Comparison of ENCODE assay signal across 2 cellular contexts in the genomic region with DNA sequence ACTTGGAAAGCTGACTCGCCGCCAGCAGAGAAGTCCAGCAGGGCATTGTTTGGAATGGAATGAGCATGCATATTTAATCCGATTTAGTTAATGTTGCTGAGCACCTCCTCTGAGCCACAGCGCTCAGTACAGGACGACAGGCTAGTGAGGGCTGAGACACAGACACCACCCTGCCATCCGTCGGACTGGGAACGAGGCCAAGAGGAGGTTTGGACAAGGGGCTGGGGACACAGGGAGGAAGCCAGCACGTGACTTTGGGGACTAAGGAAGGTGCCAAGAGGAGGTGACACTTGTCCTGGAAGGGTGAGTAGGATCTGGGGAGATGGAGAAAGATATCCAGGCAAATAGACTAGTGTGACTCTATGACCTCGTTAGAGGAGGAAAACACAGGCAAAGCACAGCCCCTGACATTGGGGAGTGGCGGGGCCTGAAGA.
TF ChIP-seq lines count a peak whose summit lies in the region.

No MANE protein-coding gene starts in this region.

TF ChIP-seq in GM23338, 12 proteins besides CTCF, POLR2A, EP300 and RAD21 (continues in another document):
- TF ChIP-seq, protein P1, sequence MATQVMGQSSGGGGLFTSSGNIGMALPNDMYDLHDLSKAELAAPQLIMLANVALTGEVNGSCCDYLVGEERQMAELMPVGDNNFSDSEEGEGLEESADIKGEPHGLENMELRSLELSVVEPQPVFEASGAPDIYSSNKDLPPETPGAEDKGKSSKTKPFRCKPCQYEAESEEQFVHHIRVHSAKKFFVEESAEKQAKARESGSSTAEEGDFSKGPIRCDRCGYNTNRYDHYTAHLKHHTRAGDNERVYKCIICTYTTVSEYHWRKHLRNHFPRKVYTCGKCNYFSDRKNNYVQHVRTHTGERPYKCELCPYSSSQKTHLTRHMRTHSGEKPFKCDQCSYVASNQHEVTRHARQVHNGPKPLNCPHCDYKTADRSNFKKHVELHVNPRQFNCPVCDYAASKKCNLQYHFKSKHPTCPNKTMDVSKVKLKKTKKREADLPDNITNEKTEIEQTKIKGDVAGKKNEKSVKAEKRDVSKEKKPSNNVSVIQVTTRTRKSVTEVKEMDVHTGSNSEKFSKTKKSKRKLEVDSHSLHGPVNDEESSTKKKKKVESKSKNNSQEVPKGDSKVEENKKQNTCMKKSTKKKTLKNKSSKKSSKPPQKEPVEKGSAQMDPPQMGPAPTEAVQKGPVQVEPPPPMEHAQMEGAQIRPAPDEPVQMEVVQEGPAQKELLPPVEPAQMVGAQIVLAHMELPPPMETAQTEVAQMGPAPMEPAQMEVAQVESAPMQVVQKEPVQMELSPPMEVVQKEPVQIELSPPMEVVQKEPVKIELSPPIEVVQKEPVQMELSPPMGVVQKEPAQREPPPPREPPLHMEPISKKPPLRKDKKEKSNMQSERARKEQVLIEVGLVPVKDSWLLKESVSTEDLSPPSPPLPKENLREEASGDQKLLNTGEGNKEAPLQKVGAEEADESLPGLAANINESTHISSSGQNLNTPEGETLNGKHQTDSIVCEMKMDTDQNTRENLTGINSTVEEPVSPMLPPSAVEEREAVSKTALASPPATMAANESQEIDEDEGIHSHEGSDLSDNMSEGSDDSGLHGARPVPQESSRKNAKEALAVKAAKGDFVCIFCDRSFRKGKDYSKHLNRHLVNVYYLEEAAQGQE (IDR thresholded peaks at IDR 0.05; ENCODE audit: unreplicated experiment) = no peak
- TF ChIP-seq EZH2 (IDR thresholded peaks at IDR 0.05; ENCODE audit: low read depth, unreplicated experiment) (no peak), POLR2AphosphoS5 (IDR thresholded peaks at IDR 0.05; ENCODE audit: low read depth) (no peak), JUNB (IDR thresholded peaks at IDR 0.05; ENCODE audit: unreplicated experiment) (no peak), ZNF331 (CRISPR knock-in tag; IDR thresholded peaks at IDR 0.05; ENCODE audit: low read depth) (no peak), STAT1 (IDR thresholded peaks at IDR 0.05; ENCODE audit: unreplicated experiment) (no peak), ZNF114 (CRISPR knock-in tag; IDR thresholded peaks at IDR 0.05) (no peak), CREB1 (CRISPR knock-in tag; IDR thresholded peaks at IDR 0.05; ENCODE audit: low read depth) (no peak)
- TF ChIP-seq, protein P2, sequence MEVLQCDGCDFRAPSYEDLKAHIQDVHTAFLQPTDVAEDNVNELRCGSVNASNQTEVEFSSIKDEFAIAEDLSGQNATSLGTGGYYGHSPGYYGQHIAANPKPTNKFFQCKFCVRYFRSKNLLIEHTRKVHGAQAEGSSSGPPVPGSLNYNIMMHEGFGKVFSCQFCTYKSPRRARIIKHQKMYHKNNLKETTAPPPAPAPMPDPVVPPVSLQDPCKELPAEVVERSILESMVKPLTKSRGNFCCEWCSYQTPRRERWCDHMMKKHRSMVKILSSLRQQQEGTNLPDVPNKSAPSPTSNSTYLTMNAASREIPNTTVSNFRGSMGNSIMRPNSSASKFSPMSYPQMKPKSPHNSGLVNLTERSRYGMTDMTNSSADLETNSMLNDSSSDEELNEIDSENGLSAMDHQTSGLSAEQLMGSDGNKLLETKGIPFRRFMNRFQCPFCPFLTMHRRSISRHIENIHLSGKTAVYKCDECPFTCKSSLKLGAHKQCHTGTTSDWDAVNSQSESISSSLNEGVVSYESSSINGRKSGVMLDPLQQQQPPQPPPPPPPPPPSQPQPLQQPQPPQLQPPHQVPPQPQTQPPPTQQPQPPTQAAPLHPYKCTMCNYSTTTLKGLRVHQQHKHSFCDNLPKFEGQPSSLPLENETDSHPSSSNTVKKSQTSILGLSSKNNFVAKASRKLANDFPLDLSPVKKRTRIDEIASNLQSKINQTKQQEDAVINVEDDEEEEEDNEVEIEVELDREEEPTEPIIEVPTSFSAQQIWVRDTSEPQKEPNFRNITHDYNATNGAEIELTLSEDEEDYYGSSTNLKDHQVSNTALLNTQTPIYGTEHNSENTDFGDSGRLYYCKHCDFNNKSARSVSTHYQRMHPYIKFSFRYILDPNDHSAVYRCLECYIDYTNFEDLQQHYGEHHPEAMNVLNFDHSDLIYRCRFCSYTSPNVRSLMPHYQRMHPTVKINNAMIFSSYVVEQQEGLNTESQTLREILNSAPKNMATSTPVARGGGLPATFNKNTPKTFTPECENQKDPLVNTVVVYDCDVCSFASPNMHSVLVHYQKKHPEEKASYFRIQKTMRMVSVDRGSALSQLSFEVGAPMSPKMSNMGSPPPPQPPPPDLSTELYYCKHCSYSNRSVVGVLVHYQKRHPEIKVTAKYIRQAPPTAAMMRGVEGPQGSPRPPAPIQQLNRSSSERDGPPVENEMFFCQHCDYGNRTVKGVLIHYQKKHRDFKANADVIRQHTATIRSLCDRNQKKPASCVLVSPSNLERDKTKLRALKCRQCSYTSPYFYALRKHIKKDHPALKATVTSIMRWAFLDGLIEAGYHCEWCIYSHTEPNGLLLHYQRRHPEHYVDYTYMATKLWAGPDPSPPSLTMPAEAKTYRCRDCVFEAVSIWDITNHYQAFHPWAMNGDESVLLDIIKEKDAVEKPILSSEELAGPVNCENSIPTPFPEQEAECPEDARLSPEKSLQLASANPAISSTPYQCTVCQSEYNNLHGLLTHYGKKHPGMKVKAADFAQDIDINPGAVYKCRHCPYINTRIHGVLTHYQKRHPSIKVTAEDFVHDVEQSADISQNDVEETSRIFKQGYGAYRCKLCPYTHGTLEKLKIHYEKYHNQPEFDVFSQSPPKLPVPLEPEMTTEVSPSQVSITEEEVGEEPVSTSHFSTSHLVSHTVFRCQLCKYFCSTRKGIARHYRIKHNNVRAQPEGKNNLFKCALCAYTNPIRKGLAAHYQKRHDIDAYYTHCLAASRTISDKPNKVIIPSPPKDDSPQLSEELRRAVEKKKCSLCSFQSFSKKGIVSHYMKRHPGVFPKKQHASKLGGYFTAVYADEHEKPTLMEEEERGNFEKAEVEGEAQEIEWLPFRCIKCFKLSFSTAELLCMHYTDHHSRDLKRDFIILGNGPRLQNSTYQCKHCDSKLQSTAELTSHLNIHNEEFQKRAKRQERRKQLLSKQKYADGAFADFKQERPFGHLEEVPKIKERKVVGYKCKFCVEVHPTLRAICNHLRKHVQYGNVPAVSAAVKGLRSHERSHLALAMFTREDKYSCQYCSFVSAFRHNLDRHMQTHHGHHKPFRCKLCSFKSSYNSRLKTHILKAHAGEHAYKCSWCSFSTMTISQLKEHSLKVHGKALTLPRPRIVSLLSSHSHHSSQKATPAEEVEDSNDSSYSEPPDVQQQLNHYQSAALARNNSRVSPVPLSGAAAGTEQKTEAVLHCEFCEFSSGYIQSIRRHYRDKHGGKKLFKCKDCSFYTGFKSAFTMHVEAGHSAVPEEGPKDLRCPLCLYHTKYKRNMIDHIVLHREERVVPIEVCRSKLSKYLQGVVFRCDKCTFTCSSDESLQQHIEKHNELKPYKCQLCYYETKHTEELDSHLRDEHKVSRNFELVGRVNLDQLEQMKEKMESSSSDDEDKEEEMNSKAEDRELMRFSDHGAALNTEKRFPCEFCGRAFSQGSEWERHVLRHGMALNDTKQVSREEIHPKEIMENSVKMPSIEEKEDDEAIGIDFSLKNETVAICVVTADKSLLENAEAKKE (CRISPR knock-in tag; IDR thresholded peaks at IDR 0.05) = no peak
- TF ChIP-seq, protein P3, sequence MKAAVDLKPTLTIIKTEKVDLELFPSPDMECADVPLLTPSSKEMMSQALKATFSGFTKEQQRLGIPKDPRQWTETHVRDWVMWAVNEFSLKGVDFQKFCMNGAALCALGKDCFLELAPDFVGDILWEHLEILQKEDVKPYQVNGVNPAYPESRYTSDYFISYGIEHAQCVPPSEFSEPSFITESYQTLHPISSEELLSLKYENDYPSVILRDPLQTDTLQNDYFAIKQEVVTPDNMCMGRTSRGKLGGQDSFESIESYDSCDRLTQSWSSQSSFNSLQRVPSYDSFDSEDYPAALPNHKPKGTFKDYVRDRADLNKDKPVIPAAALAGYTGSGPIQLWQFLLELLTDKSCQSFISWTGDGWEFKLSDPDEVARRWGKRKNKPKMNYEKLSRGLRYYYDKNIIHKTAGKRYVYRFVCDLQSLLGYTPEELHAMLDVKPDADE (IDR thresholded peaks at IDR 0.05) = no peak

TF ChIP-seq in K562, 482 proteins besides CTCF, POLR2A, EP300 and RAD21 (continued from another document and continues in another):
- TF ChIP-seq, protein P4, sequence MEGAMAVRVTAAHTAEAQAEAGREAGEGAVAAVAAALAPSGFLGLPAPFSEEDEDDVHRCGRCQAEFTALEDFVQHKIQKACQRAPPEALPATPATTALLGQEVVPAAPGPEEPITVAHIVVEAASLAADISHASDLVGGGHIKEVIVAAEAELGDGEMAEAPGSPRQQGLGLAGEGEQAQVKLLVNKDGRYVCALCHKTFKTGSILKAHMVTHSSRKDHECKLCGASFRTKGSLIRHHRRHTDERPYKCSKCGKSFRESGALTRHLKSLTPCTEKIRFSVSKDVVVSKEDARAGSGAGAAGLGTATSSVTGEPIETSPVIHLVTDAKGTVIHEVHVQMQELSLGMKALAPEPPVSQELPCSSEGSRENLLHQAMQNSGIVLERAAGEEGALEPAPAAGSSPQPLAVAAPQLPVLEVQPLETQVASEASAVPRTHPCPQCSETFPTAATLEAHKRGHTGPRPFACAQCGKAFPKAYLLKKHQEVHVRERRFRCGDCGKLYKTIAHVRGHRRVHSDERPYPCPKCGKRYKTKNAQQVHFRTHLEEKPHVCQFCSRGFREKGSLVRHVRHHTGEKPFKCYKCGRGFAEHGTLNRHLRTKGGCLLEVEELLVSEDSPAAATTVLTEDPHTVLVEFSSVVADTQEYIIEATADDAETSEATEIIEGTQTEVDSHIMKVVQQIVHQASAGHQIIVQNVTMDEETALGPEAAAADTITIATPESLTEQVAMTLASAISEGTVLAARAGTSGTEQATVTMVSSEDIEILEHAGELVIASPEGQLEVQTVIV (CRISPR knock-in tag; IDR thresholded peaks at IDR 0.05; ENCODE audit: borderline replicate concordance) = no peak
- TF ChIP-seq, protein P5, sequence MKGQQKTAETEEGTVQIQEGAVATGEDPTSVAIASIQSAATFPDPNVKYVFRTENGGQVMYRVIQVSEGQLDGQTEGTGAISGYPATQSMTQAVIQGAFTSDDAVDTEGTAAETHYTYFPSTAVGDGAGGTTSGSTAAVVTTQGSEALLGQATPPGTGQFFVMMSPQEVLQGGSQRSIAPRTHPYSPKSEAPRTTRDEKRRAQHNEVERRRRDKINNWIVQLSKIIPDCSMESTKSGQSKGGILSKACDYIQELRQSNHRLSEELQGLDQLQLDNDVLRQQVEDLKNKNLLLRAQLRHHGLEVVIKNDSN (CRISPR knock-in tag; IDR thresholded peaks at IDR 0.05) = peak; percentile 55
- TF ChIP-seq, protein P6, sequence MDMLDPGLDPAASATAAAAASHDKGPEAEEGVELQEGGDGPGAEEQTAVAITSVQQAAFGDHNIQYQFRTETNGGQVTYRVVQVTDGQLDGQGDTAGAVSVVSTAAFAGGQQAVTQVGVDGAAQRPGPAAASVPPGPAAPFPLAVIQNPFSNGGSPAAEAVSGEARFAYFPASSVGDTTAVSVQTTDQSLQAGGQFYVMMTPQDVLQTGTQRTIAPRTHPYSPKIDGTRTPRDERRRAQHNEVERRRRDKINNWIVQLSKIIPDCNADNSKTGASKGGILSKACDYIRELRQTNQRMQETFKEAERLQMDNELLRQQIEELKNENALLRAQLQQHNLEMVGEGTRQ (CRISPR knock-in tag; IDR thresholded peaks at IDR 0.05) = peak; percentile 61
- TF ChIP-seq RFX7 (CRISPR knock-in tag; IDR thresholded peaks at IDR 0.05) (no peak), POLR2H (tag; IDR thresholded peaks at IDR 0.05; ENCODE audit: low read depth) (no peak), ZNF217 (CRISPR knock-in tag; IDR thresholded peaks at IDR 0.05) (no peak), MAFK (IDR thresholded peaks at IDR 0.05; ENCODE audit: low read length) (no peak), GTF2A2 (tag; IDR thresholded peaks at IDR 0.05) (no peak), BHLHE40 (IDR thresholded peaks at IDR 0.05; ENCODE audit: low read length) (peak; percentile 72), HNRNPK (IDR thresholded peaks at IDR 0.05; ENCODE audit: low read depth, low read length, poor library complexity, severe bottlenecking) (no peak), ZNF764 (CRISPR knock-in tag; IDR thresholded peaks at IDR 0.05; ENCODE audit: low read depth) (no peak)
- TF ChIP-seq, protein P7, sequence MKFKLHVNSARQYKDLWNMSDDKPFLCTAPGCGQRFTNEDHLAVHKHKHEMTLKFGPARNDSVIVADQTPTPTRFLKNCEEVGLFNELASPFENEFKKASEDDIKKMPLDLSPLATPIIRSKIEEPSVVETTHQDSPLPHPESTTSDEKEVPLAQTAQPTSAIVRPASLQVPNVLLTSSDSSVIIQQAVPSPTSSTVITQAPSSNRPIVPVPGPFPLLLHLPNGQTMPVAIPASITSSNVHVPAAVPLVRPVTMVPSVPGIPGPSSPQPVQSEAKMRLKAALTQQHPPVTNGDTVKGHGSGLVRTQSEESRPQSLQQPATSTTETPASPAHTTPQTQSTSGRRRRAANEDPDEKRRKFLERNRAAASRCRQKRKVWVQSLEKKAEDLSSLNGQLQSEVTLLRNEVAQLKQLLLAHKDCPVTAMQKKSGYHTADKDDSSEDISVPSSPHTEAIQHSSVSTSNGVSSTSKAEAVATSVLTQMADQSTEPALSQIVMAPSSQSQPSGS (CRISPR knock-in tag; IDR thresholded peaks at IDR 0.05) = no peak
- TF ChIP-seq, protein P8, sequence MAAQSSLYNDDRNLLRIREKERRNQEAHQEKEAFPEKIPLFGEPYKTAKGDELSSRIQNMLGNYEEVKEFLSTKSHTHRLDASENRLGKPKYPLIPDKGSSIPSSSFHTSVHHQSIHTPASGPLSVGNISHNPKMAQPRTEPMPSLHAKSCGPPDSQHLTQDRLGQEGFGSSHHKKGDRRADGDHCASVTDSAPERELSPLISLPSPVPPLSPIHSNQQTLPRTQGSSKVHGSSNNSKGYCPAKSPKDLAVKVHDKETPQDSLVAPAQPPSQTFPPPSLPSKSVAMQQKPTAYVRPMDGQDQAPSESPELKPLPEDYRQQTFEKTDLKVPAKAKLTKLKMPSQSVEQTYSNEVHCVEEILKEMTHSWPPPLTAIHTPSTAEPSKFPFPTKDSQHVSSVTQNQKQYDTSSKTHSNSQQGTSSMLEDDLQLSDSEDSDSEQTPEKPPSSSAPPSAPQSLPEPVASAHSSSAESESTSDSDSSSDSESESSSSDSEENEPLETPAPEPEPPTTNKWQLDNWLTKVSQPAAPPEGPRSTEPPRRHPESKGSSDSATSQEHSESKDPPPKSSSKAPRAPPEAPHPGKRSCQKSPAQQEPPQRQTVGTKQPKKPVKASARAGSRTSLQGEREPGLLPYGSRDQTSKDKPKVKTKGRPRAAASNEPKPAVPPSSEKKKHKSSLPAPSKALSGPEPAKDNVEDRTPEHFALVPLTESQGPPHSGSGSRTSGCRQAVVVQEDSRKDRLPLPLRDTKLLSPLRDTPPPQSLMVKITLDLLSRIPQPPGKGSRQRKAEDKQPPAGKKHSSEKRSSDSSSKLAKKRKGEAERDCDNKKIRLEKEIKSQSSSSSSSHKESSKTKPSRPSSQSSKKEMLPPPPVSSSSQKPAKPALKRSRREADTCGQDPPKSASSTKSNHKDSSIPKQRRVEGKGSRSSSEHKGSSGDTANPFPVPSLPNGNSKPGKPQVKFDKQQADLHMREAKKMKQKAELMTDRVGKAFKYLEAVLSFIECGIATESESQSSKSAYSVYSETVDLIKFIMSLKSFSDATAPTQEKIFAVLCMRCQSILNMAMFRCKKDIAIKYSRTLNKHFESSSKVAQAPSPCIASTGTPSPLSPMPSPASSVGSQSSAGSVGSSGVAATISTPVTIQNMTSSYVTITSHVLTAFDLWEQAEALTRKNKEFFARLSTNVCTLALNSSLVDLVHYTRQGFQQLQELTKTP (IDR thresholded peaks at IDR 0.05; ENCODE audit: low read depth in 1 of 2, partially characterized antibody in 2 of 2) = no peak
- TF ChIP-seq, protein P9, sequence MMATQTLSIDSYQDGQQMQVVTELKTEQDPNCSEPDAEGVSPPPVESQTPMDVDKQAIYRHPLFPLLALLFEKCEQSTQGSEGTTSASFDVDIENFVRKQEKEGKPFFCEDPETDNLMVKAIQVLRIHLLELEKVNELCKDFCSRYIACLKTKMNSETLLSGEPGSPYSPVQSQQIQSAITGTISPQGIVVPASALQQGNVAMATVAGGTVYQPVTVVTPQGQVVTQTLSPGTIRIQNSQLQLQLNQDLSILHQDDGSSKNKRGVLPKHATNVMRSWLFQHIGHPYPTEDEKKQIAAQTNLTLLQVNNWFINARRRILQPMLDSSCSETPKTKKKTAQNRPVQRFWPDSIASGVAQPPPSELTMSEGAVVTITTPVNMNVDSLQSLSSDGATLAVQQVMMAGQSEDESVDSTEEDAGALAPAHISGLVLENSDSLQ (IDR thresholded peaks at IDR 0.05) = no peak
- TF ChIP-seq, protein P10, sequence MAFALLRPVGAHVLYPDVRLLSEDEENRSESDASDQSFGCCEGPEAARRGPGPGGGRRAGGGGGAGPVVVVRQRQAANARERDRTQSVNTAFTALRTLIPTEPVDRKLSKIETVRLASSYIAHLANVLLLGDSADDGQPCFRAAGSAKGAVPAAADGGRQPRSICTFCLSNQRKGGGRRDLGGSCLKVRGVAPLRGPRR (CRISPR knock-in tag; IDR thresholded peaks at IDR 0.05) = no peak
